ENCODE assay signal across 23 cellular contexts in genomic region chr7:19275000-19275399, GRCh38.
"Had no signal": no experiment of that assay in that cellular context is flagged by ENCODE, and none has a peak within 500 bp of the region (broad histone marks: within the 10 kb centered on the region; RNA-seq: fewer than 3 reads in every experiment).

No MANE protein-coding gene starts in this region.

- ATAC-seq: gastrocnemius medialis; right lobe of liver; stimulated activated naive CD8-positive, alpha-beta T cell treated with anti-CD3 and anti-CD28 coated beads, Interleukin-15, Interleukin-2, amounts not matched to agents 100 U/mL and 50 U/mL, for 24 hours had no signal

- DNase-seq: activated CD4-positive, alpha-beta memory T cell treated with anti-CD3 and anti-CD28 coated beads, Interleukin-2, amount 10 ng/mL, durations not matched to agents 7 days and 5 days; activated CD4-positive, alpha-beta T cell treated with anti-CD3 and anti-CD28 coated beads, Interleukin-2, amount 10 ng/mL, durations not matched to agents 7 days and 5 days; activated CD4-positive, CD25-positive, alpha-beta regulatory T cell treated with anti-CD3 and anti-CD28 coated beads, Interleukin-2, amount 50 U/mL, for 72 hours; activated CD8-positive, alpha-beta memory T cell treated with anti-CD3 and anti-CD28 coated beads, Interleukin-2, amount 50 U/mL, for 48 hours; activated gamma-delta T cell; activated naive CD4-positive, alpha-beta T cell treated with anti-CD3 and anti-CD28 coated beads, Interleukin-2, amount 50 U/mL, for 16 hours; activated T-cell treated with anti-CD3 and anti-CD28 coated beads, Interleukin-2, amount 50 U/mL, for 24 hours; amniotic stem cell; brain microvascular endothelial cell; dorsolateral prefrontal cortex; effector memory CD4-positive, alpha-beta T cell; gastrocnemius medialis; glutamatergic neuron; islet precursor cell; mammary epithelial cell; ovary; right lobe of liver; stimulated activated CD4-positive, alpha-beta T cell treated with anti-CD3 and anti-CD28 coated beads, Interleukin-2, amount 100 ng/mL, for 48 hours; stimulated activated naive CD8-positive, alpha-beta T cell treated with anti-CD3 and anti-CD28 coated beads, Interleukin-15, Interleukin-2, amounts not matched to agents 100 U/mL and 50 U/mL, for 24 hours; T1000; testis; transverse colon had no signal

- FAIRE-seq: astrocyte had no signal
